Comparison of ENCODE assay signal across 24 cellular contexts in genomic region chr7:141094336-141095070, GRCh38. TPM values are rescaled to one million over a fixed set of nuclear protein-coding genes. Genes with fewer than 3 reads are reported as not detected.
"Had no signal": no experiment of that assay in that cellular context is flagged by ENCODE, and none has a peak within 500 bp of the region (broad histone marks: within the 10 kb centered on the region; RNA-seq: fewer than 3 reads in every experiment).

No MANE protein-coding gene starts in this region.

- DNase-seq: endodermal cell; erythroblast; foreskin keratinocyte; heart left ventricle; hippocampal formation; islet precursor cell; naive B cell; occipital lobe; psoas muscle; retina; stimulated activated CD4-positive, alpha-beta T cell treated with anti-CD3 and anti-CD28 coated beads, Interleukin-12 subunit alpha, Interleukin-12 subunit beta, amount 100 ng/mL, for 4 hours; stimulated activated naive CD4-positive, alpha-beta T cell; stomach; trophoblast cell had no signal

- H3K4me3 Mint-ChIP-seq: central memory CD8-positive, alpha-beta T cell; dendritic cell treated with granulocyte-macrophage colony-stimulating factor and Interleukin-4, amounts not matched to agents 40 ng/mL and 50 ng/mL, for 4 days; endodermal cell; memory B cell; mesothelial cell of epicardium; naive B cell; nephron had no signal

- H3K9me3 Mint-ChIP-seq: central memory CD8-positive, alpha-beta T cell; dendritic cell treated with granulocyte-macrophage colony-stimulating factor and Interleukin-4, amounts not matched to agents 40 ng/mL and 50 ng/mL, for 4 days; endodermal cell; memory B cell; mesothelial cell of epicardium; nephron had no signal

- H3K4me1 ChIP-seq: foreskin keratinocyte, heart left ventricle, psoas muscle, stomach had no signal

- H3K36me3 Mint-ChIP-seq: memory B cell, mesothelial cell of epicardium, naive B cell had no signal

- H3K4me3 ChIP-seq: heart left ventricle, psoas muscle, skin epidermis, stomach had no signal

- H3K36me3 ChIP-seq: heart left ventricle, stomach had no signal

- H3K9me3 ChIP-seq: heart left ventricle, psoas muscle, stomach had no signal

- H3K27ac Mint-ChIP-seq: dendritic cell treated with granulocyte-macrophage colony-stimulating factor and Interleukin-4, amounts not matched to agents 40 ng/mL and 50 ng/mL, for 4 days; endodermal cell; memory B cell; mesothelial cell of epicardium; naive B cell; nephron had no signal

- H3K27ac ChIP-seq: foreskin keratinocyte, heart left ventricle, parathyroid adenoma, psoas muscle, skin epidermis, stomach had no signal

- H3K4me1 Mint-ChIP-seq: central memory CD8-positive, alpha-beta T cell; endodermal cell; memory B cell; mesothelial cell of epicardium; naive B cell; nephron had no signal

- H3K27me3 Mint-ChIP-seq: dendritic cell treated with granulocyte-macrophage colony-stimulating factor and Interleukin-4, amounts not matched to agents 40 ng/mL and 50 ng/mL, for 4 days had no signal

- H2AFZ ChIP-seq: parathyroid adenoma had no signal

- FAIRE-seq: colon, endothelial cell of umbilical vein had no signal

- H3K9ac ChIP-seq: parathyroid adenoma had no signal

- H3K27me3 ChIP-seq: foreskin keratinocyte, heart left ventricle, stomach had no signal

RNA-seq across cellular contexts. Expression of gene TMEM178B, which starts 20.6 kb away (rescaled TPM):
- total RNA-seq: endothelial cell of umbilical vein, foreskin keratinocyte, left lobe of liver had no signal
- polyA plus RNA-seq: endothelial cell of umbilical vein, foreskin keratinocyte had no signal
